21 cellular contexts compared by ENCODE assay signal in the genomic region with DNA sequence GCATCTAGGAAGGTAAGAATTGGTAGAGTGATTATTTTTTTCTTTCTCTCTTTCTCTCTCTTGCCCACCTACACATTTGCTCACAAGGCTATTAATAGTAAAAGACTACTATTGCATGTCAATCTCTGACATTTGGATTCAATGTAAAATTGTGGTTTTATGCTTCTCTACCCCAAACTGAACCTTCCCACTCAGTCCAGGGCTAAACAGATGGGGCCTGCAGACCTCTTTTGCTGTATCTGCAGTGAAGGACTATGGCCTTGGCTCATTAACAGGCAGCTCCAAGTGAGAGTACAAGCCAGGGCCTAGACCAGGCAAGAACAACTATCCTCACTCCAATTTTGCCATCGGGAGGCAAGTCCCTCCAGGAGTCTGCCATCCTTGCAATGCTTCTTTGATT.
DNase-seq lines count a peak whose midpoint lies in the region; ATAC-seq, FAIRE-seq and TF ChIP-seq lines count a peak whose summit lies in the region.
"Had no signal": no experiment of that assay in that cellular context is flagged by ENCODE, and none has a peak within 500 bp of the region (broad histone marks: within the 10 kb centered on the region; RNA-seq: fewer than 3 reads in every experiment).

No MANE protein-coding gene starts in this region.

- no peak overlapping the region for H2AFZ ChIP-seq in HepG2 (ENCODE audit: low read length)
- H2AFZ ChIP-seq in SK-N-SH (ENCODE audit: low read depth): no peak overlapping the region

- ATAC-seq in HepG2 (peak; percentile 49; the same call in 2 of the 3 replicates), right lobe of liver (no peak), memory B cell (ENCODE audit: low read depth) (no peak), GM21423 (IDR thresholded peaks at IDR 0.05; ENCODE audit: unreplicated experiment) (no peak)
- ATAC-seq: activated CD4-positive, alpha-beta T cell treated with anti-CD3 and anti-CD28 coated beads for 36 hours; heart left ventricle; lower lobe of right lung; naive thymus-derived CD4-positive, alpha-beta T cell had no signal

- WGBS in HepG2 (ENCODE audit: low lambda C conversion rate): 82% methylated on average over 1 of the region's 1 CpG
- no CpG with 5 or more reads among the region's 1 CpG for WGBS in right lobe of liver (ENCODE audit: insufficient coverage, low coverage, low lambda C conversion rate, missing lambda C conversion rate)
- 63% methylated on average over 1 of the region's 1 CpG for WGBS in SK-N-SH (ENCODE audit: low lambda C conversion rate)

- H3K9ac ChIP-seq in HepG2 (ENCODE audit: insufficient read depth, low read depth, low read length) (no peak overlapping the region), SK-N-SH (no peak overlapping the region)

- peaks cover under 1% of the 10 kb centered on the region for H3K27me3 Mint-ChIP-seq in memory B cell

- H3K79me2 ChIP-seq in HepG2 (ENCODE audit: insufficient read depth, low read length) (no peaks in the 10 kb centered on the region), SK-N-SH (ENCODE audit: insufficient read depth) (no peaks in the 10 kb centered on the region)

- H3K9me2 ChIP-seq in SK-N-SH: no peaks in the 10 kb centered on the region

- no peaks in the 10 kb centered on the region for H4K20me1 ChIP-seq in HepG2 (ENCODE audit: insufficient read depth, low read length)
- no peaks in the 10 kb centered on the region for H4K20me1 ChIP-seq in SK-N-SH (ENCODE audit: insufficient read depth)

- H3K9me3 Mint-ChIP-seq in memory B cell: no peaks in the 10 kb centered on the region

- H3K27ac ChIP-seq in HepG2 (ENCODE audit: extremely low read length, insufficient read depth, low read length): no peak overlapping the region
- H3K27ac ChIP-seq in right lobe of liver: no peak overlapping the region
- peak overlapping the region in 1 of 2 experiments; percentile 86; a peak in 2 of 4 replicates for H3K27ac ChIP-seq in SK-N-SH (ENCODE audit: low read depth in 2 of 2, low read length in 1 of 2)
- no peak overlapping the region for H3K27ac ChIP-seq in right atrium auricular region
- H3K27ac ChIP-seq: heart left ventricle, lower lobe of right lung, Peyer's patch, transverse colon had no signal

- peaks cover 2% of the 10 kb centered on the region for H3K36me3 Mint-ChIP-seq in memory B cell

- no peak overlapping the region for H3K4me3 Mint-ChIP-seq in memory B cell
- H3K4me3 Mint-ChIP-seq: activated CD4-positive, alpha-beta T cell treated with anti-CD3 and anti-CD28 coated beads for 36 hours; naive thymus-derived CD4-positive, alpha-beta T cell had no signal

- TF ChIP-seq RAD21 in HepG2 (CRISPR knock-in tag; IDR thresholded peaks at IDR 0.05) (no peak), SK-N-SH (IDR thresholded peaks at IDR 0.05; ENCODE audit: low read length) (no peak)

- H3K4me1 ChIP-seq in HepG2 (ENCODE audit: insufficient read depth, low read length) (peaks cover 33% of the 10 kb centered on the region), right lobe of liver (no peaks in the 10 kb centered on the region), SK-N-SH (ENCODE audit: control insufficient read depth in 1 of 2, insufficient read depth in 2 of 2, low read depth in 1 of 2, low read length in 1 of 2) (peaks cover 0 to 9% of the 10 kb centered on the region in 2 experiments; a peak in 3 of 4 replicates), right atrium auricular region (no peaks in the 10 kb centered on the region)
- H3K4me1 ChIP-seq: heart left ventricle, lower lobe of right lung, Peyer's patch, transverse colon had no signal

- in situ Hi-C loops in HepG2 (cut with HindIII; ENCODE audit: extremely low pct_ligation_motif_present, low pct_unique_long_range_greater_than_20kb): no loop called here

- H3K4me3 ChIP-seq in HepG2 (replicated peaks in 1 of 3; ENCODE audit: insufficient read depth in 1 of 3, low read depth in 2 of 3, low read length in 3 of 3) (no peak overlapping the region), right lobe of liver (no peak overlapping the region), SK-N-SH (ENCODE audit: low read depth in 2 of 2, low read length in 1 of 2) (no peak overlapping the region), right atrium auricular region (no peak overlapping the region)
- H3K4me3 ChIP-seq: heart left ventricle, lower lobe of right lung, Peyer's patch, transverse colon had no signal

- H3K4me1 Mint-ChIP-seq in memory B cell: peaks cover 25% of the 10 kb centered on the region
- H3K4me1 Mint-ChIP-seq: activated CD4-positive, alpha-beta T cell treated with anti-CD3 and anti-CD28 coated beads for 36 hours; naive thymus-derived CD4-positive, alpha-beta T cell had no signal

- 0 out of 2 replicates have a peak overlapping the region, but pooled peaks have one; percentile 60 for H3K4me2 ChIP-seq in HepG2 (ENCODE audit: low read depth, low read length)
- H3K4me2 ChIP-seq in SK-N-SH: no peak overlapping the region

- H3K36me3 ChIP-seq in HepG2 (replicated peaks in 1 of 2; ENCODE audit: control insufficient read depth in 1 of 2, insufficient read depth in 2 of 2, low read length in 2 of 2) (no peaks in the 10 kb centered on the region), right lobe of liver (no peaks in the 10 kb centered on the region), SK-N-SH (replicated peaks in 1 of 2; ENCODE audit: control insufficient read depth in 1 of 2, insufficient read depth in 2 of 2, low read length in 1 of 2) (no peaks in the 10 kb centered on the region), right atrium auricular region (no peaks in the 10 kb centered on the region)
- H3K36me3 ChIP-seq: heart left ventricle, lower lobe of right lung, Peyer's patch, transverse colon had no signal

- BruUV-seq in HepG2 (replicated peaks; lab: Mats Ljungman, UMichigan): no TSS peak

- FAIRE-seq in HepG2 (lab: Jason Lieb, UNC): no peak
- FAIRE-seq: GM18507 had no signal

- H3K27ac Mint-ChIP-seq in memory B cell: peak overlapping the region; percentile 53
- H3K27ac Mint-ChIP-seq: activated CD4-positive, alpha-beta T cell treated with anti-CD3 and anti-CD28 coated beads for 36 hours; naive thymus-derived CD4-positive, alpha-beta T cell had no signal

- DNase-seq in HepG2 (ENCODE audit: low spot score) (no peak), right lobe of liver (no peak), SK-N-SH (peak; percentile 34), memory B cell (ENCODE audit: low spot score in 2 of 2) (no peak), right atrium auricular region (ENCODE audit: low spot score) (no peak), T-helper 9 cell (no peak), CD1c-positive myeloid dendritic cell (ENCODE audit: extremely low spot score) (no peak)
- DNase-seq: activated CD4-positive, alpha-beta T cell treated with anti-CD3 and anti-CD28 coated beads for 36 hours; activated CD8-positive, alpha-beta memory T cell treated with anti-CD3 and anti-CD28 coated beads, Interleukin-2, amount 50 U/mL, for 4 hours; activated effector memory CD4-positive, alpha-beta T cell treated with Interleukin-2 at 50 U/mL for 16 hours; central memory CD4-positive, alpha-beta T cell; effector CD8-positive, alpha-beta T cell; GOT3; heart left ventricle; lower lobe of right lung; naive thymus-derived CD4-positive, alpha-beta T cell; NCI-H524 treated with DMSO at 0.1 percent for 48 hours; Peyer's patch; transverse colon had no signal

- POLR2A ChIA-PET in HepG2 (lab: Yijun Ruan, JAX): interaction anchor here (0.9 to 1.8 kb wide), 6 partner anchors 9 to 416 kb away, joined by 3 to 6 read pairs (median 4); no protein-coding TSS in a partner anchor
- POLR2A ChIA-PET in SK-N-SH (lab: Yijun Ruan, JAX): no interaction called here

- no peaks in the 10 kb centered on the region for H3K9me3 ChIP-seq in HepG2 (ENCODE audit: low read length)
- H3K9me3 ChIP-seq in right lobe of liver: no peaks in the 10 kb centered on the region
- no peaks in the 10 kb centered on the region for H3K9me3 ChIP-seq in SK-N-SH
- no peaks in the 10 kb centered on the region for H3K9me3 ChIP-seq in right atrium auricular region
- H3K9me3 ChIP-seq: lower lobe of right lung, Peyer's patch, transverse colon had no signal

- peaks cover 0 to 11% of the 10 kb centered on the region in 2 experiments; a peak in 2 of 5 replicates for H3K27me3 ChIP-seq in HepG2 (ENCODE audit: control insufficient read depth in 1 of 2, insufficient read depth in 2 of 2, low read length in 2 of 2)
- no peaks in the 10 kb centered on the region for H3K27me3 ChIP-seq in right lobe of liver
- H3K27me3 ChIP-seq in SK-N-SH (ENCODE audit: insufficient read depth): no peaks in the 10 kb centered on the region
- H3K27me3 ChIP-seq in right atrium auricular region: no peaks in the 10 kb centered on the region
- H3K27me3 ChIP-seq: Peyer's patch, transverse colon had no signal

- no peaks in the 10 kb centered on the region for H3F3A ChIP-seq in SK-N-SH (replicated peaks; ENCODE audit: insufficient read depth)

- CTCF ChIA-PET in HepG2 (lab: Yijun Ruan, JAX; ENCODE audit: low intra/inter-chr PET ratio, low total read pairs) (no interaction called here), SK-N-SH (lab: Yijun Ruan, JAX) (interaction anchor here (0.9 to 2.8 kb wide), 18 partner anchors 10 to 552 kb away, joined by 3 to 33 read pairs (median 4); no protein-coding TSS in a partner anchor)

- intact Hi-C loops in HepG2 (cut with micrococcal nuclease; ENCODE audit: unreplicated experiment) (no loop called here), right lobe of liver (cut with DNase I) (no loop called here)

- no peak for TF ChIP-seq CTCF in HepG2 (CRISPR knock-in tag; IDR thresholded peaks at IDR 0.05)
- no peak for TF ChIP-seq CTCF in right lobe of liver (IDR thresholded peaks at IDR 0.05)
- TF ChIP-seq CTCF in SK-N-SH (IDR thresholded peaks at IDR 0.05): no peak
- no peak for TF ChIP-seq CTCF in right atrium auricular region (IDR thresholded peaks at IDR 0.05)

- TF ChIP-seq POLR2A in HepG2 (IDR thresholded peaks at IDR 0.05; ENCODE audit: insufficient read depth in 1 of 2, low read depth in 2 of 2, low read length in 2 of 2) (no peak), right lobe of liver (IDR thresholded peaks at IDR 0.05) (no peak)

- TF ChIP-seq EP300 in HepG2 (IDR thresholded peaks at IDR 0.05; ENCODE audit: low read depth in 2 of 2, low read length in 2 of 2) (no peak), HepG2 (CRISPR knock-in tag; IDR thresholded peaks at IDR 0.05; ENCODE audit: borderline replicate concordance) (no peak), SK-N-SH (IDR thresholded peaks at IDR 0.05; ENCODE audit: borderline replicate concordance in 1 of 2, low read depth in 1 of 2, low read length in 1 of 2) (no peak)

TF ChIP-seq in HepG2, 621 proteins besides CTCF, POLR2A, EP300 and RAD21 (continues in another document):
- TF ChIP-seq ZFX (CRISPR knock-in tag; IDR thresholded peaks at IDR 0.05; ENCODE audit: low read depth) (peak; percentile 31; the same call in 1 of the 2 replicates), ZNF224 (CRISPR knock-in tag; IDR thresholded peaks at IDR 0.05) (no peak), ZEB1 (IDR thresholded peaks at IDR 0.05; ENCODE audit: insufficient replicate concordance, low read depth) (no peak), ZNF7 (CRISPR knock-in tag; IDR thresholded peaks at IDR 0.05) (no peak)

TF ChIP-seq in SK-N-SH, 30 proteins besides CTCF, POLR2A, EP300 and RAD21 (continues in another document):
- no peak for TF ChIP-seq MEF2A (IDR thresholded peaks at IDR 0.05; ENCODE audit: borderline replicate concordance, low read depth)
- TF ChIP-seq TCF12 (IDR thresholded peaks at IDR 0.05): no peak
- no peak for TF ChIP-seq EZH2phosphoT487 (IDR thresholded peaks at IDR 0.05; ENCODE audit: borderline replicate concordance, low read depth)
